ENCODE assay signal across 1 cellular context in genomic region chr5:108749130-108749861, GRCh38.
TF ChIP-seq lines count a peak whose summit lies in the region.

No MANE protein-coding gene starts in this region.

TF ChIP-seq in HEK293, 187 proteins besides CTCF, POLR2A, EP300 and RAD21 (continued from another document and continues in another):
- TF ChIP-seq PRDM10 (tag by site-specific recombination; IDR thresholded peaks at IDR 0.05): peak; percentile 42; the same call in 1 of the 2 replicates
- TF ChIP-seq, protein P1, sequence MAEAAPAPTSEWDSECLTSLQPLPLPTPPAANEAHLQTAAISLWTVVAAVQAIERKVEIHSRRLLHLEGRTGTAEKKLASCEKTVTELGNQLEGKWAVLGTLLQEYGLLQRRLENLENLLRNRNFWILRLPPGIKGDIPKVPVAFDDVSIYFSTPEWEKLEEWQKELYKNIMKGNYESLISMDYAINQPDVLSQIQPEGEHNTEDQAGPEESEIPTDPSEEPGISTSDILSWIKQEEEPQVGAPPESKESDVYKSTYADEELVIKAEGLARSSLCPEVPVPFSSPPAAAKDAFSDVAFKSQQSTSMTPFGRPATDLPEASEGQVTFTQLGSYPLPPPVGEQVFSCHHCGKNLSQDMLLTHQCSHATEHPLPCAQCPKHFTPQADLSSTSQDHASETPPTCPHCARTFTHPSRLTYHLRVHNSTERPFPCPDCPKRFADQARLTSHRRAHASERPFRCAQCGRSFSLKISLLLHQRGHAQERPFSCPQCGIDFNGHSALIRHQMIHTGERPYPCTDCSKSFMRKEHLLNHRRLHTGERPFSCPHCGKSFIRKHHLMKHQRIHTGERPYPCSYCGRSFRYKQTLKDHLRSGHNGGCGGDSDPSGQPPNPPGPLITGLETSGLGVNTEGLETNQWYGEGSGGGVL (tag by site-specific recombination; IDR thresholded peaks at IDR 0.05): peak; percentile 81
- TF ChIP-seq ZBTB48 (tag by site-specific recombination; IDR thresholded peaks at IDR 0.05): peak; percentile 94; the same call in 1 of the 2 replicates
- no peak for TF ChIP-seq ZNF274 (IDR thresholded peaks at IDR 0.05; ENCODE audit: low read length)
- no peak for TF ChIP-seq ZNF274 (tag by site-specific recombination; IDR thresholded peaks at IDR 0.05; ENCODE audit: borderline replicate concordance)
- TF ChIP-seq ZXDB (tag by site-specific recombination; IDR thresholded peaks at IDR 0.05): peak; percentile 75
- TF ChIP-seq, protein P2, sequence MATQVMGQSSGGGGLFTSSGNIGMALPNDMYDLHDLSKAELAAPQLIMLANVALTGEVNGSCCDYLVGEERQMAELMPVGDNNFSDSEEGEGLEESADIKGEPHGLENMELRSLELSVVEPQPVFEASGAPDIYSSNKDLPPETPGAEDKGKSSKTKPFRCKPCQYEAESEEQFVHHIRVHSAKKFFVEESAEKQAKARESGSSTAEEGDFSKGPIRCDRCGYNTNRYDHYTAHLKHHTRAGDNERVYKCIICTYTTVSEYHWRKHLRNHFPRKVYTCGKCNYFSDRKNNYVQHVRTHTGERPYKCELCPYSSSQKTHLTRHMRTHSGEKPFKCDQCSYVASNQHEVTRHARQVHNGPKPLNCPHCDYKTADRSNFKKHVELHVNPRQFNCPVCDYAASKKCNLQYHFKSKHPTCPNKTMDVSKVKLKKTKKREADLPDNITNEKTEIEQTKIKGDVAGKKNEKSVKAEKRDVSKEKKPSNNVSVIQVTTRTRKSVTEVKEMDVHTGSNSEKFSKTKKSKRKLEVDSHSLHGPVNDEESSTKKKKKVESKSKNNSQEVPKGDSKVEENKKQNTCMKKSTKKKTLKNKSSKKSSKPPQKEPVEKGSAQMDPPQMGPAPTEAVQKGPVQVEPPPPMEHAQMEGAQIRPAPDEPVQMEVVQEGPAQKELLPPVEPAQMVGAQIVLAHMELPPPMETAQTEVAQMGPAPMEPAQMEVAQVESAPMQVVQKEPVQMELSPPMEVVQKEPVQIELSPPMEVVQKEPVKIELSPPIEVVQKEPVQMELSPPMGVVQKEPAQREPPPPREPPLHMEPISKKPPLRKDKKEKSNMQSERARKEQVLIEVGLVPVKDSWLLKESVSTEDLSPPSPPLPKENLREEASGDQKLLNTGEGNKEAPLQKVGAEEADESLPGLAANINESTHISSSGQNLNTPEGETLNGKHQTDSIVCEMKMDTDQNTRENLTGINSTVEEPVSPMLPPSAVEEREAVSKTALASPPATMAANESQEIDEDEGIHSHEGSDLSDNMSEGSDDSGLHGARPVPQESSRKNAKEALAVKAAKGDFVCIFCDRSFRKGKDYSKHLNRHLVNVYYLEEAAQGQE (tag by site-specific recombination; IDR thresholded peaks at IDR 0.05): no peak
- TF ChIP-seq ZBTB17 (tag by site-specific recombination; IDR thresholded peaks at IDR 0.05): peak; percentile 71
- no peak for TF ChIP-seq SCRT1 (tag by site-specific recombination; IDR thresholded peaks at IDR 0.05; ENCODE audit: borderline replicate concordance)
- no peak for TF ChIP-seq ZNF248 (tag by site-specific recombination; IDR thresholded peaks at IDR 0.05)
- TF ChIP-seq, protein P3, sequence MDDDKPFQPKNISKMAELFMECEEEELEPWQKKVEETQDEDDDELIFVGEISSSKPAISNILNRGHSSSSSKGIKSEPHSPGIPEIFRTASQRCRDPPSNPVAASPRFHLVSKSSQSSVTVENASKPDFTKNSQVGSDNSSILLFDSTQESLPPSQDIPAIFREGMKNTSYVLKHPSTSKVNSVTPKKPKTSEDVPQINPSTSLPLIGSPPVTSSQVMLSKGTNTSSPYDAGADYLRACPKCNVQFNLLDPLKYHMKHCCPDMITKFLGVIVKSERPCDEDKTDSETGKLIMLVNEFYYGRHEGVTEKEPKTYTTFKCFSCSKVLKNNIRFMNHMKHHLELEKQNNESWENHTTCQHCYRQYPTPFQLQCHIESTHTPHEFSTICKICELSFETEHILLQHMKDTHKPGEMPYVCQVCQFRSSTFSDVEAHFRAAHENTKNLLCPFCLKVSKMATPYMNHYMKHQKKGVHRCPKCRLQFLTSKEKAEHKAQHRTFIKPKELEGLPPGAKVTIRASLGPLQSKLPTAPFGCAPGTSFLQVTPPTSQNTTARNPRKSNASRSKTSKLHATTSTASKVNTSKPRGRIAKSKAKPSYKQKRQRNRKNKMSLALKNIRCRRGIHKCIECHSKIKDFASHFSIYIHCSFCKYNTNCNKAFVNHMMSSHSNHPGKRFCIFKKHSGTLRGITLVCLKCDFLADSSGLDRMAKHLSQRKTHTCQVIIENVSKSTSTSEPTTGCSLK (tag by site-specific recombination; IDR thresholded peaks at IDR 0.05): no peak
- TF ChIP-seq, protein P4, sequence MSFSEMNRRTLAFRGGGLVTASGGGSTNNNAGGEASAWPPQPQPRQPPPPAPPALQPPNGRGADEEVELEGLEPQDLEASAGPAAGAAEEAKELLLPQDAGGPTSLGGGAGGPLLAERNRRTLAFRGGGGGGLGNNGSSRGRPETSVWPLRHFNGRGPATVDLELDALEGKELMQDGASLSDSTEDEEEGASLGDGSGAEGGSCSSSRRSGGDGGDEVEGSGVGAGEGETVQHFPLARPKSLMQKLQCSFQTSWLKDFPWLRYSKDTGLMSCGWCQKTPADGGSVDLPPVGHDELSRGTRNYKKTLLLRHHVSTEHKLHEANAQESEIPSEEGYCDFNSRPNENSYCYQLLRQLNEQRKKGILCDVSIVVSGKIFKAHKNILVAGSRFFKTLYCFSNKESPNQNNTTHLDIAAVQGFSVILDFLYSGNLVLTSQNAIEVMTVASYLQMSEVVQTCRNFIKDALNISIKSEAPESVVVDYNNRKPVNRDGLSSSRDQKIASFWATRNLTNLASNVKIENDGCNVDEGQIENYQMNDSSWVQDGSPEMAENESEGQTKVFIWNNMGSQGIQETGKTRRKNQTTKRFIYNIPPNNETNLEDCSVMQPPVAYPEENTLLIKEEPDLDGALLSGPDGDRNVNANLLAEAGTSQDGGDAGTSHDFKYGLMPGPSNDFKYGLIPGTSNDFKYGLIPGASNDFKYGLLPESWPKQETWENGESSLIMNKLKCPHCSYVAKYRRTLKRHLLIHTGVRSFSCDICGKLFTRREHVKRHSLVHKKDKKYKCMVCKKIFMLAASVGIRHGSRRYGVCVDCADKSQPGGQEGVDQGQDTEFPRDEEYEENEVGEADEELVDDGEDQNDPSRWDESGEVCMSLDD (tag by site-specific recombination; IDR thresholded peaks at IDR 0.05): peak; percentile 34; the same call in 1 of the 2 replicates
- TF ChIP-seq, protein P5, sequence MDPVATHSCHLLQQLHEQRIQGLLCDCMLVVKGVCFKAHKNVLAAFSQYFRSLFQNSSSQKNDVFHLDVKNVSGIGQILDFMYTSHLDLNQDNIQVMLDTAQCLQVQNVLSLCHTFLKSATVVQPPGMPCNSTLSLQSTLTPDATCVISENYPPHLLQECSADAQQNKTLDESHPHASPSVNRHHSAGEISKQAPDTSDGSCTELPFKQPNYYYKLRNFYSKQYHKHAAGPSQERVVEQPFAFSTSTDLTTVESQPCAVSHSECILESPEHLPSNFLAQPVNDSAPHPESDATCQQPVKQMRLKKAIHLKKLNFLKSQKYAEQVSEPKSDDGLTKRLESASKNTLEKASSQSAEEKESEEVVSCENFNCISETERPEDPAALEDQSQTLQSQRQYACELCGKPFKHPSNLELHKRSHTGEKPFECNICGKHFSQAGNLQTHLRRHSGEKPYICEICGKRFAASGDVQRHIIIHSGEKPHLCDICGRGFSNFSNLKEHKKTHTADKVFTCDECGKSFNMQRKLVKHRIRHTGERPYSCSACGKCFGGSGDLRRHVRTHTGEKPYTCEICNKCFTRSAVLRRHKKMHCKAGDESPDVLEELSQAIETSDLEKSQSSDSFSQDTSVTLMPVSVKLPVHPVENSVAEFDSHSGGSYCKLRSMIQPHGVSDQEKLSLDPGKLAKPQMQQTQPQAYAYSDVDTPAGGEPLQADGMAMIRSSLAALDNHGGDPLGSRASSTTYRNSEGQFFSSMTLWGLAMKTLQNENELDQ (tag by site-specific recombination; IDR thresholded peaks at IDR 0.05; ENCODE audit: low read depth): no peak
- TF ChIP-seq, protein P6, sequence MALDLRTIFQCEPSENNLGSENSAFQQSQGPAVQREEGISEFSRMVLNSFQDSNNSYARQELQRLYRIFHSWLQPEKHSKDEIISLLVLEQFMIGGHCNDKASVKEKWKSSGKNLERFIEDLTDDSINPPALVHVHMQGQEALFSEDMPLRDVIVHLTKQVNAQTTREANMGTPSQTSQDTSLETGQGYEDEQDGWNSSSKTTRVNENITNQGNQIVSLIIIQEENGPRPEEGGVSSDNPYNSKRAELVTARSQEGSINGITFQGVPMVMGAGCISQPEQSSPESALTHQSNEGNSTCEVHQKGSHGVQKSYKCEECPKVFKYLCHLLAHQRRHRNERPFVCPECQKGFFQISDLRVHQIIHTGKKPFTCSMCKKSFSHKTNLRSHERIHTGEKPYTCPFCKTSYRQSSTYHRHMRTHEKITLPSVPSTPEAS (tag by site-specific recombination; IDR thresholded peaks at IDR 0.05): peak; percentile 14; the same call in 1 of the 2 replicates
- peak; percentile 95 for TF ChIP-seq KLF9 (tag by site-specific recombination; IDR thresholded peaks at IDR 0.05; ENCODE audit: low read depth)
- TF ChIP-seq ZSCAN16 (tag by site-specific recombination; IDR thresholded peaks at IDR 0.05): peak; percentile 34; the same call in 1 of the 2 replicates
- TF ChIP-seq, protein P7, sequence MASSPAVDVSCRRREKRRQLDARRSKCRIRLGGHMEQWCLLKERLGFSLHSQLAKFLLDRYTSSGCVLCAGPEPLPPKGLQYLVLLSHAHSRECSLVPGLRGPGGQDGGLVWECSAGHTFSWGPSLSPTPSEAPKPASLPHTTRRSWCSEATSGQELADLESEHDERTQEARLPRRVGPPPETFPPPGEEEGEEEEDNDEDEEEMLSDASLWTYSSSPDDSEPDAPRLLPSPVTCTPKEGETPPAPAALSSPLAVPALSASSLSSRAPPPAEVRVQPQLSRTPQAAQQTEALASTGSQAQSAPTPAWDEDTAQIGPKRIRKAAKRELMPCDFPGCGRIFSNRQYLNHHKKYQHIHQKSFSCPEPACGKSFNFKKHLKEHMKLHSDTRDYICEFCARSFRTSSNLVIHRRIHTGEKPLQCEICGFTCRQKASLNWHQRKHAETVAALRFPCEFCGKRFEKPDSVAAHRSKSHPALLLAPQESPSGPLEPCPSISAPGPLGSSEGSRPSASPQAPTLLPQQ (tag by site-specific recombination; IDR thresholded peaks at IDR 0.05): peak; percentile 19; the same call in 1 of the 2 replicates
- TF ChIP-seq, protein P8, sequence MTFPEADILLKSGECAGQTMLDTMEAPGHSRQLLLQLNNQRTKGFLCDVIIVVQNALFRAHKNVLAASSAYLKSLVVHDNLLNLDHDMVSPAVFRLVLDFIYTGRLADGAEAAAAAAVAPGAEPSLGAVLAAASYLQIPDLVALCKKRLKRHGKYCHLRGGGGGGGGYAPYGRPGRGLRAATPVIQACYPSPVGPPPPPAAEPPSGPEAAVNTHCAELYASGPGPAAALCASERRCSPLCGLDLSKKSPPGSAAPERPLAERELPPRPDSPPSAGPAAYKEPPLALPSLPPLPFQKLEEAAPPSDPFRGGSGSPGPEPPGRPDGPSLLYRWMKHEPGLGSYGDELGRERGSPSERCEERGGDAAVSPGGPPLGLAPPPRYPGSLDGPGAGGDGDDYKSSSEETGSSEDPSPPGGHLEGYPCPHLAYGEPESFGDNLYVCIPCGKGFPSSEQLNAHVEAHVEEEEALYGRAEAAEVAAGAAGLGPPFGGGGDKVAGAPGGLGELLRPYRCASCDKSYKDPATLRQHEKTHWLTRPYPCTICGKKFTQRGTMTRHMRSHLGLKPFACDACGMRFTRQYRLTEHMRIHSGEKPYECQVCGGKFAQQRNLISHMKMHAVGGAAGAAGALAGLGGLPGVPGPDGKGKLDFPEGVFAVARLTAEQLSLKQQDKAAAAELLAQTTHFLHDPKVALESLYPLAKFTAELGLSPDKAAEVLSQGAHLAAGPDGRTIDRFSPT (tag by site-specific recombination; IDR thresholded peaks at IDR 0.05): peak; percentile 47; the same call in 1 of the 2 replicates
- TF ChIP-seq REPIN1 (tag by site-specific recombination; IDR thresholded peaks at IDR 0.05; ENCODE audit: low read depth): 0 out of 2 replicates have a peak, but pooled peaks have one; percentile 57
- TF ChIP-seq ZNF391 (tag by site-specific recombination; IDR thresholded peaks at IDR 0.05; ENCODE audit: borderline replicate concordance, low read depth): peak; percentile 67; the same call in 1 of the 2 replicates
- peak; percentile 53; the same call in 1 of the 2 replicates for TF ChIP-seq ZNF660 (tag by site-specific recombination; IDR thresholded peaks at IDR 0.05)
- 0 out of 2 replicates have a peak, but pooled peaks have one; percentile 9 for TF ChIP-seq ZNF596 (tag by site-specific recombination; IDR thresholded peaks at IDR 0.05)
- peak; percentile 79; the same call in 1 of the 2 replicates for TF ChIP-seq KLF8 (tag by site-specific recombination; IDR thresholded peaks at IDR 0.05)
- TF ChIP-seq ZSCAN30 (tag by site-specific recombination; IDR thresholded peaks at IDR 0.05): peak; percentile 74
- no peak for TF ChIP-seq ZNF571 (tag by site-specific recombination; IDR thresholded peaks at IDR 0.05)
- TF ChIP-seq ZNF335 (tag by site-specific recombination; conservative IDR thresholded peaks at IDR 0.05): peak; percentile 93
- TF ChIP-seq KLF1 (tag by site-specific recombination; IDR thresholded peaks at IDR 0.05): peak; percentile 97
- peak; percentile 27; the same call in 1 of the 2 replicates for TF ChIP-seq ZNF561 (tag by site-specific recombination; IDR thresholded peaks at IDR 0.05; ENCODE audit: borderline replicate concordance)
